In the genomic region with DNA sequence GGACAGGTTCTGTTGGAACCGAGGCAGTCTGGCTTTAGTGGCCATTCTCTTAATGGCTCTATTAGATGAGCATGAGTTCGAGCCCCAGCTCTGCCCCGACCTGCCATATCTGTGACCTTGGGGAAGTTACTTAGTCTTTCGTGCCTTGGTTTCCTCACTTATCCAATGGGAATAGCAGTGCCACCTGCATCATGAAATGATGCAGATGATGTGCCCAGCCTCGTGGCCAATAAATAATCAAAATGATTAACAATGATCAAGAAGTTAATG, we compare ENCODE assay signal across 10 cellular contexts. TPM values are rescaled to one million over a fixed set of nuclear protein-coding genes. Genes with fewer than 3 reads are reported as not detected.
"Had no signal": no experiment of that assay in that cellular context is flagged by ENCODE, and none has a peak within 500 bp of the region (broad histone marks: within the 10 kb centered on the region; RNA-seq: fewer than 3 reads in every experiment).

No MANE protein-coding gene starts in this region.

- H3K4me1 Mint-ChIP-seq: IgD-negative memory B cell had no signal

- H3K36me3 Mint-ChIP-seq: IgD-negative memory B cell had no signal

- H3K4me3 Mint-ChIP-seq: IgD-negative memory B cell had no signal

- H3K27ac ChIP-seq: HL-60 had no signal

- DNase-seq: IMR-90, KBM-7, KG1 had no signal

- H3K4me3 ChIP-seq: K562 had no signal

- FAIRE-seq: HepG2, HTR-8/SVneo, K562 had no signal

- H3K9me3 Mint-ChIP-seq: IgD-negative memory B cell had no signal

- ATAC-seq: HepG2, K562 had no signal

RNA-seq across cellular contexts. Expression of a gene that starts 30.6 kb away (rescaled TPM):
- total RNA-seq: HepG2, HT-29, HT1080, K562 had no signal
- polyA plus RNA-seq: HepG2, IgD-negative memory B cell, K562 had no signal

RNA-seq across cellular contexts. Expression of a gene that starts 38.1 kb away (rescaled TPM):
- polyA plus RNA-seq: IgD-negative memory B cell had no signal
